In the genomic region with DNA sequence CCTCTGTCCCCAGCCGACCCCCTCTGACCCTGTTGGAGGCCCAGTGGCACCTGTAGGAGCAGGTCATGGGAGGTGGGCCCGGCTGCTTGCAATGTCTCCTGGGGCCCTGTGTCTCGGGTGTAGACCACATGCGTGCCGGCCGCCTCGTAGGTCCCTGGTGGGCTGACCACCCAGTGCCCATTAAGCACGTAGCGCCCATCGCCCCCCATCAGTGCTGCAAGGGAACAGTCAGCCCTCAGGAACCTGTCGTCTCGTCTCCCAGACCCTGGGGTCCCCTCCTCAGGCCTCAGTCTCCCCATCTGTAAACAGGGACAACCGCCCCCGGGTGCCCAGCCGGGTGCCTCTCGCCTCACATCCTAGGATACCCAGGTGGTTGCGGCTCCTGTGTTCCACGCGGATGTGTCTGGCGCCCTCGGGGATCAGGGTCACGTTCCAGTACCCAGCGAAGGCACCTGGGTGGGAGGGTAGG, we compare ENCODE assay signal across 5 cellular contexts. TPM values are rescaled to one million over a fixed set of nuclear protein-coding genes. Genes with fewer than 3 reads are reported as not detected.
DNase-seq lines count a peak whose midpoint lies in the region; ATAC-seq and TF ChIP-seq lines count a peak whose summit lies in the region.

No MANE protein-coding gene starts in this region.

- H3K27ac ChIP-seq in OCI-LY7 (ENCODE audit: low read depth, low read length, poor library complexity, severe bottlenecking) = no peak overlapping the region
- no peak overlapping the region for H3K27ac ChIP-seq in stomach smooth muscle (ENCODE audit: low read length)

- no peaks in the 10 kb centered on the region for H3K9me2 ChIP-seq in OCI-LY7 (ENCODE audit: insufficient read depth, low read length)

- no peak for ATAC-seq in HG02870 (IDR thresholded peaks at IDR 0.05; ENCODE audit: unreplicated experiment)

- H3K9ac ChIP-seq in stomach smooth muscle (ENCODE audit: low read length in 2 of 2) = no peak overlapping the region

- H3K9me3 ChIP-seq in OCI-LY7 (ENCODE audit: low read length) (no peaks in the 10 kb centered on the region), stomach smooth muscle (ENCODE audit: control insufficient read depth in 2 of 2, low read length in 2 of 2) (peaks cover 0 to 5% of the 10 kb centered on the region in 2 donors)

- H3K36me3 ChIP-seq in OCI-LY7 (ENCODE audit: insufficient read depth, low read length) (no peaks in the 10 kb centered on the region), stomach smooth muscle (ENCODE audit: control insufficient read depth in 2 of 2, insufficient read depth in 2 of 2, low read length in 2 of 2) (no peaks in the 10 kb centered on the region)

- peaks cover 4% of the 10 kb centered on the region for H3K4me1 ChIP-seq in OCI-LY7 (ENCODE audit: insufficient read depth, low read length, poor library complexity, severe bottlenecking)
- H3K4me1 ChIP-seq in stomach smooth muscle (ENCODE audit: control insufficient read depth, insufficient read depth, low read length) = peaks cover 21% of the 10 kb centered on the region

- peak overlapping the region; percentile 86; the same call in 1 of the 2 replicates for H2AFZ ChIP-seq in OCI-LY7 (ENCODE audit: low read length)

- H3K4me2 ChIP-seq in OCI-LY7 (ENCODE audit: low read length) = no peak overlapping the region

- intact Hi-C loops in OCI-LY7 (cut with micrococcal nuclease; ENCODE audit: unreplicated experiment) = no loop called here

- peaks cover 36 to 51% of the 10 kb centered on the region in 2 donors for H3K27me3 ChIP-seq in stomach smooth muscle (ENCODE audit: control insufficient read depth in 1 of 2, insufficient read depth in 2 of 2, low read length in 2 of 2)

- POLR2A ChIA-PET in OCI-LY7 (lab: Charles Lee) = no interaction called here

- no peak for TF ChIP-seq CTCF in OCI-LY7 (conservative IDR thresholded peaks at IDR 0.05; ENCODE audit: low read length)
- TF ChIP-seq CTCF in fibroblast of villous mesenchyme (IDR thresholded peaks at IDR 0.05; ENCODE audit: insufficient read depth, low read depth, low read length) = no peak

- no peaks in the 10 kb centered on the region for H4K20me1 ChIP-seq in OCI-LY7 (ENCODE audit: insufficient read depth, low read length)

- BruUV-seq in OCI-LY7 (replicated peaks; lab: Mats Ljungman, UMichigan) = no TSS peak

- peak overlapping the region; percentile 68 for H3K4me3 ChIP-seq in OCI-LY7 (ENCODE audit: low read depth, low read length, poor library complexity, severe bottlenecking)
- peak overlapping the region; percentile 59 for H3K4me3 ChIP-seq in fibroblast of villous mesenchyme (ENCODE audit: low read depth, low read length)
- peak overlapping the region; percentile 32 to 73 for H3K4me3 ChIP-seq in stomach smooth muscle (ENCODE audit: low read length in 2 of 2)

- CTCF ChIA-PET in OCI-LY7 (lab: Charles Lee; ENCODE audit: unreplicated experiment) = no interaction called here

- DNase-seq in OCI-LY7 (ENCODE audit: low spot score) = no peak
- no peak for DNase-seq in fibroblast of villous mesenchyme (ENCODE audit: low read depth)
- DNase-seq in hepatic stellate cell (ENCODE audit: low spot score) = no peak

- no peaks in the 10 kb centered on the region for H3K79me2 ChIP-seq in OCI-LY7 (ENCODE audit: insufficient read depth, low read depth, low read length)

RNA-seq across cellular contexts. Expression of a gene that starts 5.6 kb away (rescaled TPM):
- not detected in 2 replicates for total RNA-seq in OCI-LY7 (2014; rRNA removed; shearing (Covaris generic))
- total RNA-seq in OCI-LY7 (2022) (0.34 TPM in 1 of 2 replicates, not detected in the other), fibroblast of villous mesenchyme (6.4 and 6.9 TPM in 2 replicates)

RNA-seq across cellular contexts. Expression of a gene that starts 16.2 kb away (rescaled TPM):
- total RNA-seq in OCI-LY7 (2014; rRNA removed; shearing (Covaris generic)) = 0.46 and 1.3 TPM in 2 replicates
- total RNA-seq in OCI-LY7 (2022) (3.1 and 3.6 TPM in 2 replicates), fibroblast of villous mesenchyme (0.43 and 0.97 TPM in 2 replicates)

RNA-seq across cellular contexts. Expression of a gene that starts 16.7 kb away (rescaled TPM):
- total RNA-seq in OCI-LY7 (2014; rRNA removed; shearing (Covaris generic)) = 0.31 TPM in 1 of 2 replicates, not detected in the other
- 0.17 and 0.26 TPM in 2 replicates for total RNA-seq in OCI-LY7 (2022)
- total RNA-seq in fibroblast of villous mesenchyme = under 0.01 TPM in 1 of 2 replicates, not detected in the other

RNA-seq across cellular contexts. Expression of a gene that starts 17.1 kb away (rescaled TPM):
- 1.9 and 8.3 TPM in 2 replicates for total RNA-seq in OCI-LY7 (2014; rRNA removed; shearing (Covaris generic))
- total RNA-seq in OCI-LY7 (2022) (13.0 and 15.7 TPM in 2 replicates), fibroblast of villous mesenchyme (1.3 and 1.9 TPM in 2 replicates)

RNA-seq across cellular contexts. Expression of a gene that starts 28.2 kb away (rescaled TPM):
- total RNA-seq in OCI-LY7 (2014; rRNA removed; shearing (Covaris generic)) = 27.1 and 45.6 TPM in 2 replicates
- 54.6 and 58.6 TPM in 2 replicates for total RNA-seq in OCI-LY7 (2022)
- total RNA-seq in fibroblast of villous mesenchyme = 29.6 and 32.8 TPM in 2 replicates
